Comparison of ENCODE assay signal across 8 cellular contexts in the genomic region with DNA sequence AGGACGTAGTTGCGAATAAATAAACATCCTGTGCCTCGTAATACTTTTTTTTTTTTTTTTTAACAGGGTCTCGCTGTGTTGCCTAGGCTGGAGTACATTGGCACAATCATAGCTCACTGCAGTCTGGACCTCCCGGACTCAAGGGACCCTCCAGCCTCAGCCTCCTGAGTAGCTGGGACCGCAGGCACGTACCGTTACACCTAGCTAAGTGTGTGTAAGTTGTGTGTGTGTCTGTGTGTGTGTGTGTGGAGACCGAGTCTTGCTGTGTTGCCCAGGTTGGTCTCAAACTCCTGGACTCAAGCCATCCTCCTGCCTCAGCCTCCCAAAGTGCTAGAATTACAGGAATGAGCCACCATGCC. TPM values are rescaled to one million over a fixed set of nuclear protein-coding genes. Genes with fewer than 3 reads are reported as not detected.
DNase-seq lines count a peak whose midpoint lies in the region; ATAC-seq and TF ChIP-seq lines count a peak whose summit lies in the region.

No MANE protein-coding gene starts in this region.

- H3K9me3 Mint-ChIP-seq in activated B cell treated with CpG ODN at 0.5 μM for 24 hours: no peaks in the 10 kb centered on the region

- ATAC-seq in GM21528 (IDR thresholded peaks at IDR 0.05; ENCODE audit: low FRiP score, unreplicated experiment) (peak; percentile 5), activated B cell treated with CpG ODN at 0.5 μM for 24 hours (ENCODE audit: low read depth) (peak; percentile 16), GM21367 (IDR thresholded peaks at IDR 0.05; ENCODE audit: unreplicated experiment) (no peak)

- POLR2A ChIA-PET in activated B cell treated with CpG ODN at 0.5 μM for 24 hours (lab: Charles Lee): interaction anchor here (0.7 kb wide), 1 partner anchor 777 kb away, joined by 4 read pairs; no protein-coding TSS in a partner anchor

- DNase-seq in activated B cell treated with CpG ODN at 0.5 μM for 24 hours (no peak), left ventricle myocardium inferior (no peak), 8988T (no peak), DMS53 treated with DMSO at 0.1 percent for 48 hours (lab: John Stamatoyannopoulos, UW; ENCODE audit: unreplicated experiment) (no peak), NCI-H1417 treated with DMSO at 0.1 percent for 48 hours (lab: John Stamatoyannopoulos, UW) (no peak)

- peak overlapping the region; percentile 96 for H3K27ac ChIP-seq in left ventricle myocardium inferior (replicated peaks)
- H3K27ac ChIP-seq in skeletal muscle tissue (ENCODE audit: low read depth, low read length): peak overlapping the region; percentile 80

- peaks cover 20% of the 10 kb centered on the region for H3K4me1 Mint-ChIP-seq in activated B cell treated with CpG ODN at 0.5 μM for 24 hours

- TF ChIP-seq CTCF in activated B cell treated with CpG ODN at 0.5 μM for 24 hours (IDR thresholded peaks at IDR 0.05): no peak
- TF ChIP-seq CTCF in left ventricle myocardium inferior (IDR thresholded peaks at IDR 0.05; ENCODE audit: borderline replicate concordance): no peak

- no peaks in the 10 kb centered on the region for H3K27me3 ChIP-seq in left ventricle myocardium inferior (ENCODE audit: low read depth)
- H3K27me3 ChIP-seq in skeletal muscle tissue (ENCODE audit: control insufficient read depth in 3 of 3, insufficient read depth in 3 of 3, low read length in 3 of 3): no peaks in the 10 kb centered on the region

- no peaks in the 10 kb centered on the region for H3K9me3 ChIP-seq in left ventricle myocardium inferior (replicated peaks)
- no peaks in the 10 kb centered on the region for H3K9me3 ChIP-seq in skeletal muscle tissue (ENCODE audit: control insufficient read depth in 3 of 3, low read length in 3 of 3)

- peak overlapping the region; percentile 85 for H3K4me3 ChIP-seq in left ventricle myocardium inferior
- peak overlapping the region; percentile 78 to 92 (median 89) for H3K4me3 ChIP-seq in skeletal muscle tissue (ENCODE audit: low read length in 3 of 3)

- H3K27me3 Mint-ChIP-seq in activated B cell treated with CpG ODN at 0.5 μM for 24 hours: no peaks in the 10 kb centered on the region

- H3K4me3 Mint-ChIP-seq in activated B cell treated with CpG ODN at 0.5 μM for 24 hours: peak overlapping the region; percentile 77

- H3K27ac Mint-ChIP-seq in activated B cell treated with CpG ODN at 0.5 μM for 24 hours: peak overlapping the region; percentile 38

- CTCF ChIA-PET in activated B cell treated with CpG ODN at 0.5 μM for 24 hours (lab: Charles Lee): no interaction called here

- peaks cover 4% of the 10 kb centered on the region for H3K36me3 ChIP-seq in left ventricle myocardium inferior
- H3K36me3 ChIP-seq in skeletal muscle tissue (ENCODE audit: control insufficient read depth in 3 of 3, insufficient read depth in 3 of 3, low read length in 3 of 3): no peaks in the 10 kb centered on the region

- intact Hi-C loops in activated B cell treated with CpG ODN at 0.5 μM for 24 hours (cut with micrococcal nuclease) (loop anchor here (10.0 kb wide), 1 partner anchor 921 kb away; no protein-coding TSS in a partner anchor), left ventricle myocardium inferior (cut with micrococcal nuclease) (no loop called here)

- no peaks in the 10 kb centered on the region for H3K36me3 Mint-ChIP-seq in activated B cell treated with CpG ODN at 0.5 μM for 24 hours (ENCODE audit: low read depth)

- peak overlapping the region; percentile 84 to 91 (median 90) for H3K9ac ChIP-seq in skeletal muscle tissue (ENCODE audit: low read depth in 1 of 3, low read length in 3 of 3)

- H3K4me1 ChIP-seq in left ventricle myocardium inferior (peaks cover 30% of the 10 kb centered on the region), skeletal muscle tissue (ENCODE audit: control insufficient read depth in 3 of 3, insufficient read depth in 3 of 3, low read length in 3 of 3) (peaks cover 3 to 9% (median 4%) of the 10 kb centered on the region in 3 donors)

RNA-seq across cellular contexts. Expression of a gene that starts 0.6 kb away (rescaled TPM):
- total RNA-seq in activated B cell treated with CpG ODN at 0.5 μM for 24 hours: 5.0 and 9.2 TPM in 2 replicates
- total RNA-seq in left ventricle myocardium inferior: 36.5 TPM
- 53.8 TPM for total RNA-seq in skeletal muscle tissue

RNA-seq across cellular contexts. Expression of a gene that starts 39.2 kb away (rescaled TPM):
- total RNA-seq in activated B cell treated with CpG ODN at 0.5 μM for 24 hours (not detected in 2 replicates), left ventricle myocardium inferior (0.69 TPM), skeletal muscle tissue (5.2 TPM)

RNA-seq across cellular contexts. Expression of a gene that starts 50.3 kb away (rescaled TPM):
- not detected in 2 replicates for total RNA-seq in activated B cell treated with CpG ODN at 0.5 μM for 24 hours
- 6.3 TPM for total RNA-seq in left ventricle myocardium inferior
- 24.0 TPM for total RNA-seq in skeletal muscle tissue
